8 cellular contexts compared by ENCODE assay signal in genomic region chr20:3203315-3204123, GRCh38. TPM values are rescaled to one million over a fixed set of nuclear protein-coding genes. Genes with fewer than 3 reads are reported as not detected.
DNase-seq lines count a peak whose midpoint lies in the region; ATAC-seq, FAIRE-seq and TF ChIP-seq lines count a peak whose summit lies in the region.

No MANE protein-coding gene starts in this region.

- ATAC-seq in HG03139 (IDR thresholded peaks at IDR 0.05; ENCODE audit: unreplicated experiment), result peak; percentile 30

- POLR2A ChIA-PET in MCF 10A (lab: Yijun Ruan, JAX), result interaction anchor here (0.6 to 3.0 kb wide), 16 partner anchors 11 to 338 kb away, joined by 3 to 19 read pairs (median 5); partner anchors contain the start of genes FASTKD5, LZTS3, SLC4A11 and UBOX5

- CTCF ChIA-PET in MCF 10A (lab: Yijun Ruan, JAX), result interaction anchor here (0.5 to 1.6 kb wide), 5 partner anchors 11 to 353 kb away, joined by 3 to 7 read pairs (median 3); no protein-coding TSS in a partner anchor

- H3K4me1 ChIP-seq in kidney (ENCODE audit: control insufficient read depth in 1 of 2, insufficient read depth in 1 of 2, low read depth in 1 of 2, low read length in 2 of 2), result peaks cover 2 to 12% of the 10 kb centered on the region in 2 donors

- peak overlapping the region; percentile 85 to 94 for H3K4me3 ChIP-seq in kidney (ENCODE audit: low read length in 2 of 2)

- intact Hi-C loops in MCF 10A (cut with micrococcal nuclease), result no loop called here
- intact Hi-C loops in kidney (cut with DNase I), result no loop called here

- no peaks in the 10 kb centered on the region for H3K27me3 Mint-ChIP-seq in MCF 10A (ENCODE audit: insufficient read depth, unreplicated experiment)

- peaks cover 8 to 11% of the 10 kb centered on the region in 2 donors for H3K36me3 ChIP-seq in kidney (ENCODE audit: control insufficient read depth in 1 of 2, insufficient read depth in 2 of 2, low read length in 2 of 2)

- peak overlapping the region; percentile 92 for H3K4me3 Mint-ChIP-seq in MCF 10A (ENCODE audit: unreplicated experiment)

- FAIRE-seq in GM18507 (lab: Jason Lieb, UNC) (no peak), kidney (lab: Jason Lieb, UNC) (no peak)

- H3K27ac ChIP-seq in kidney (ENCODE audit: low read depth in 2 of 2, low read length in 2 of 2), result peak overlapping the region; percentile 86 to 91

- no peaks in the 10 kb centered on the region for H3K4me1 Mint-ChIP-seq in MCF 10A (ENCODE audit: insufficient read depth, unreplicated experiment)

- BruUV-seq in MCF 10A (replicated peaks; lab: Mats Ljungman, UMichigan), result TSS peak; percentile 49

- H3K9me3 ChIP-seq in kidney (ENCODE audit: control insufficient read depth in 1 of 2, low read length in 2 of 2), result no peaks in the 10 kb centered on the region

- peak overlapping the region; percentile 98 for H3K27ac Mint-ChIP-seq in MCF 10A (ENCODE audit: low read depth, unreplicated experiment)

- H3K36me3 Mint-ChIP-seq in MCF 10A (ENCODE audit: insufficient read depth, unreplicated experiment), result peaks cover 52% of the 10 kb centered on the region

- DNase-seq in 8988T (peak; percentile 24), GM18507 (ENCODE audit: extremely low spot score, insufficient read length, low read depth) (peak; percentile 29), RPMI7951 (ENCODE audit: low read depth) (peak; percentile 37), MCF 10A (ENCODE audit: unreplicated experiment) (peak; percentile 32), kidney (no peak), mucosa of gallbladder (ENCODE audit: low spot score) (no peak)
- DNase-seq in stimulated activated CD4-positive, alpha-beta T cell treated with anti-CD3 and anti-CD28 coated beads, Interleukin-4, amount 100 ng/mL, for 1 hour, result peak; percentile 19

- TF ChIP-seq CTCF in MCF 10A (IDR thresholded peaks at IDR 0.05; ENCODE audit: unreplicated experiment), result no peak
- no peak for TF ChIP-seq CTCF in kidney (IDR thresholded peaks at IDR 0.05; ENCODE audit: borderline replicate concordance, extremely low read depth, insufficient read depth)

- no peaks in the 10 kb centered on the region for H3K9me3 Mint-ChIP-seq in MCF 10A (ENCODE audit: unreplicated experiment)

- peak overlapping the region; percentile 83 to 93 for H3K9ac ChIP-seq in kidney (ENCODE audit: low read length in 2 of 2)

RNA-seq across cellular contexts. Expression of gene DDRGK1, which starts 1.0 kb away (rescaled TPM):
- 37.6 and 43.5 TPM in 2 replicates for total RNA-seq in RPMI7951 (2014; rRNA removed; shearing (Covaris generic))
- 116 and 136 TPM in 2 replicates for total RNA-seq in MCF 10A (2022)
- total RNA-seq in kidney, result 81.8 TPM
- 92.5 TPM for polyA plus RNA-seq in kidney (ENCODE audit: insufficient read depth, low read depth, low replicate concordance)
- 139 TPM for total RNA-seq in mucosa of gallbladder

RNA-seq across cellular contexts. Expression of gene ITPA, which starts 5.8 kb away (rescaled TPM):
- 112 and 137 TPM in 2 replicates for total RNA-seq in RPMI7951 (2014; rRNA removed; shearing (Covaris generic))
- total RNA-seq in MCF 10A (2022), result 69.4 and 97.1 TPM in 2 replicates
- 59.7 TPM for total RNA-seq in kidney
- 81.1 TPM for polyA plus RNA-seq in kidney (ENCODE audit: insufficient read depth, low read depth, low replicate concordance)
- total RNA-seq in mucosa of gallbladder, result 44.4 TPM

RNA-seq across cellular contexts. Expression of gene LZTS3, which starts 30.2 kb away (rescaled TPM):
- total RNA-seq in RPMI7951 (2014; rRNA removed; shearing (Covaris generic)), result 1.4 and 3.4 TPM in 2 replicates
- 5.3 and 8.5 TPM in 2 replicates for total RNA-seq in MCF 10A (2022)
- 20.0 TPM for total RNA-seq in kidney
- polyA plus RNA-seq in kidney (ENCODE audit: insufficient read depth, low read depth, low replicate concordance), result 23.0 TPM
- 54.1 TPM for total RNA-seq in mucosa of gallbladder

RNA-seq across cellular contexts. Expression of gene SLC4A11, which starts 35.5 kb away (rescaled TPM):
- total RNA-seq in RPMI7951 (2014; rRNA removed; shearing (Covaris generic)), result 0.60 and 0.68 TPM in 2 replicates
- total RNA-seq in MCF 10A (2022) (4.1 and 5.7 TPM in 2 replicates), kidney (7.6 TPM), mucosa of gallbladder (4.8 TPM)
- polyA plus RNA-seq in kidney (ENCODE audit: insufficient read depth, low read depth, low replicate concordance), result 14.8 TPM

RNA-seq across cellular contexts. Expression of gene FASTKD5, which starts 43.9 kb away (rescaled TPM):
- 22.0 and 24.0 TPM in 2 replicates for total RNA-seq in RPMI7951 (2014; rRNA removed; shearing (Covaris generic))
- 15.0 and 18.2 TPM in 2 replicates for total RNA-seq in MCF 10A (2022)
- total RNA-seq in kidney, result 15.8 TPM
- 17.3 TPM for polyA plus RNA-seq in kidney (ENCODE audit: insufficient read depth, low read depth, low replicate concordance)
- 17.1 TPM for total RNA-seq in mucosa of gallbladder

Comparison
In these comparisons a context has a peak if more than half of its experiments do, and no peak if none do; other contexts are left out.
1. DNase-seq: peak in 8988T (single experiment), GM18507 (single experiment), RPMI7951 (single experiment), MCF 10A (single experiment) and stimulated activated CD4-positive, alpha-beta T cell treated with anti-CD3 and anti-CD28 coated beads, Interleukin-4, amount 100 ng/mL, for 1 hour (single experiment); none in kidney (single experiment) and mucosa of gallbladder (single experiment).